ENCODE assay signal across 8 cellular contexts in genomic region chr3:85377115-85377514, GRCh38.
"Had no signal": no experiment of that assay in that cellular context is flagged by ENCODE, and none has a peak within 500 bp of the region (broad histone marks: within the 10 kb centered on the region; RNA-seq: fewer than 3 reads in every experiment).

No MANE protein-coding gene starts in this region.

- H3K27ac ChIP-seq: HL-60, KMS-11 had no signal

- FAIRE-seq: HepG2, HTR-8/SVneo had no signal

- H3K4me3 Mint-ChIP-seq: IgD-negative memory B cell had no signal

- ATAC-seq: HepG2 had no signal

- DNase-seq: IMR-90, KBM-7, KG1 had no signal

- H3K4me2 ChIP-seq: KMS-11 had no signal

- H3K27ac Mint-ChIP-seq: IgD-negative memory B cell had no signal

- H3K4me1 Mint-ChIP-seq: IgD-negative memory B cell had no signal

- H3K27me3 Mint-ChIP-seq: IgD-negative memory B cell had no signal

- H3K36me3 Mint-ChIP-seq: IgD-negative memory B cell had no signal

- H3K9ac ChIP-seq: KMS-11 had no signal
